ENCODE assay signal across 14 cellular contexts in genomic region chr6:160791981-160792418, GRCh38.
DNase-seq lines count a peak whose midpoint lies in the region; ATAC-seq and FAIRE-seq lines count a peak whose summit lies in the region.
"Had no signal": no experiment of that assay in that cellular context is flagged by ENCODE, and none has a peak within 500 bp of the region (broad histone marks: within the 10 kb centered on the region; RNA-seq: fewer than 3 reads in every experiment).

No MANE protein-coding gene starts in this region.

- ATAC-seq in GM21381 (IDR thresholded peaks at IDR 0.05; ENCODE audit: unreplicated experiment) (peak; percentile 40), HG03045 (IDR thresholded peaks at IDR 0.05; ENCODE audit: unreplicated experiment) (peak; percentile 31)
- ATAC-seq: right cardiac atrium had no signal

- peak; percentile 52 for FAIRE-seq in GM18507 (lab: Jason Lieb, UNC)

- DNase-seq in GM18507 (ENCODE audit: extremely low spot score, insufficient read length, low read depth) (no peak), RKO (ENCODE audit: low spot score) (peak; percentile 19), cerebellum (ENCODE audit: low spot score) (no peak), SIG-M5 (lab: John Stamatoyannopoulos, UW) (no peak), NCI-H187 (lab: John Stamatoyannopoulos, UW) (no peak), mucosa of gallbladder (ENCODE audit: low spot score) (no peak)
- DNase-seq: activated CD4-positive, alpha-beta T cell treated with anti-CD3 and anti-CD28 coated beads for 1 hour; GDM1; hypothalamus; NCI-H2171; right cardiac atrium; SHP77 treated with DMSO at 0.1 percent for 48 hours had no signal
